ENCODE assay signal across 27 cellular contexts in genomic region chr7:139224219-139224618, GRCh38.
"Had no signal": no experiment of that assay in that cellular context is flagged by ENCODE, and none has a peak within 500 bp of the region (broad histone marks: within the 10 kb centered on the region; RNA-seq: fewer than 3 reads in every experiment).

No MANE protein-coding gene starts in this region.

- H3K4me1 ChIP-seq: stomach, suprapubic skin, testis, thyroid gland, tibial artery, tibial nerve, transverse colon, upper lobe of left lung, upper lobe of right lung, uterus, vagina had no signal

- DNase-seq: stimulated activated CD4-positive, alpha-beta T cell treated with anti-CD3 and anti-CD28 coated beads, Interleukin-2, amount 100 ng/mL, for 48 hours; stimulated activated CD4-positive, alpha-beta T cell treated with anti-CD3 and anti-CD28 coated beads, Interleukin-4, amount 100 ng/mL, for 1 hour; stimulated activated CD4-positive, alpha-beta T cell treated with anti-CD3 and anti-CD28 coated beads, Interleukin-4, amount 100 ng/mL, for 24 hours; stimulated activated CD4-positive, alpha-beta T cell treated with anti-CD3 and anti-CD28 coated beads, Interleukin-4, amount 100 ng/mL, for 4 hours; stimulated activated CD8-positive, alpha-beta memory T cell treated with anti-CD3 and anti-CD28 coated beads, Interleukin-4, amount 100 ng/mL, for 48 hours; stimulated activated naive B cell treated with anti-CD40 and anti-IgM and Interleukin-4, amounts not matched to agents 10 μg/mL and 1 μg/mL and 100 μg/mL, for 72 hours; stimulated activated naive CD4-positive, alpha-beta T cell; stimulated activated naive CD4-positive, alpha-beta T cell treated with Interleukin-2 at 50 U/mL for 16 hours; stimulated activated naive CD8-positive, alpha-beta T cell treated with anti-CD3 and anti-CD28 coated beads, Interleukin-15, amount 100 ng/mL, for 72 hours; stimulated activated naive CD8-positive, alpha-beta T cell treated with anti-CD3 and anti-CD28 coated beads, Interleukin-15, Interleukin-2, amounts not matched to agents 100 U/mL and 50 U/mL, for 24 hours; stomach; substantia nigra; testis; tibial artery; transverse colon; trophoblast cell; upper lobe of right lung; uterus had no signal

- H3K27ac ChIP-seq: stomach, suprapubic skin, testis, thoracic aorta, thyroid gland, tibial artery, tibial nerve, transverse colon, upper lobe of left lung, upper lobe of right lung, uterus, vagina had no signal

- H3K36me3 ChIP-seq: stomach, suprapubic skin, thoracic aorta, thyroid gland, tibial artery, tibial nerve, transverse colon, upper lobe of left lung, upper lobe of right lung, uterus, vagina had no signal

- H3K4me3 ChIP-seq: stomach, suprapubic skin, testis, thoracic aorta, thyroid gland, tibial artery, tibial nerve, transverse colon, upper lobe of left lung, upper lobe of right lung, uterus, vagina had no signal

- FAIRE-seq: urothelium cell line had no signal

- H3K27me3 ChIP-seq: stomach, suprapubic skin, testis, thyroid gland, tibial artery, tibial nerve, transverse colon, upper lobe of left lung, upper lobe of right lung, uterus, vagina had no signal

- H3K9me3 ChIP-seq: stomach, suprapubic skin, testis, thoracic aorta, thyroid gland, tibial artery, tibial nerve, transverse colon, upper lobe of left lung, upper lobe of right lung, uterus, vagina had no signal

- ATAC-seq: stimulated activated effector memory CD8-positive, alpha-beta T cell treated with anti-CD3 and anti-CD28 coated beads, Interleukin-12 subunit alpha, Interleukin-12 subunit beta, amount 100 ng/mL, for 72 hours; stimulated activated memory B cell treated with anti-CD40 and anti-IgM and Interleukin-4, amounts not matched to agents 10 μg/mL and 1 μg/mL and 100 μg/mL, for 72 hours; stimulated activated naive B cell treated with anti-CD40 and anti-IgM and Interleukin-4, amounts not matched to agents 10 μg/mL and 1 μg/mL and 100 μg/mL, for 72 hours; stimulated activated naive CD8-positive, alpha-beta T cell treated with anti-CD3 and anti-CD28 coated beads, Interleukin-15, amount 100 ng/mL, for 72 hours; stimulated activated naive CD8-positive, alpha-beta T cell treated with anti-CD3 and anti-CD28 coated beads, Interleukin-15, Interleukin-2, amounts not matched to agents 100 U/mL and 50 U/mL, for 24 hours; upper lobe of right lung had no signal
